1 cellular context compared by ENCODE assay signal in genomic region chr20:63973636-63974401, GRCh38.
TF ChIP-seq lines count a peak whose summit lies in the region.

No MANE protein-coding gene starts in this region.

TF ChIP-seq in HepG2, 621 proteins besides CTCF, POLR2A, EP300 and RAD21 (continued from another document and continues in another):
- TF ChIP-seq ZFP91 (CRISPR knock-in tag; IDR thresholded peaks at IDR 0.05; ENCODE audit: borderline replicate concordance) (peak; percentile 95), ZNF263 (CRISPR knock-in tag; IDR thresholded peaks at IDR 0.05) (peak; percentile 79), DDIT3 (CRISPR knock-in tag; IDR thresholded peaks at IDR 0.05) (0 out of 2 replicates have a peak, but pooled peaks have one; percentile 24), MTA3 (CRISPR knock-in tag; IDR thresholded peaks at IDR 0.05) (no peak), NCOA2 (CRISPR knock-in tag; IDR thresholded peaks at IDR 0.05) (peak; percentile 48), ZBTB40 (IDR thresholded peaks at IDR 0.05) (no peak), ZBTB40 (CRISPR knock-in tag; IDR thresholded peaks at IDR 0.05) (peak; percentile 48), ZNF841 (CRISPR knock-in tag; IDR thresholded peaks at IDR 0.05; ENCODE audit: borderline replicate concordance) (no peak), ARID2 (CRISPR knock-in tag; IDR thresholded peaks at IDR 0.05; ENCODE audit: borderline replicate concordance) (0 out of 2 replicates have a peak, but pooled peaks have one; percentile 20), KMT2A (CRISPR knock-in tag; IDR thresholded peaks at IDR 0.05) (peak; percentile 75), AHDC1 (CRISPR knock-in tag; IDR thresholded peaks at IDR 0.05; ENCODE audit: borderline replicate concordance) (0 out of 2 replicates have a peak, but pooled peaks have one; percentile 19), ZBTB21 (CRISPR knock-in tag; IDR thresholded peaks at IDR 0.05) (no peak), ZNF18 (CRISPR knock-in tag; IDR thresholded peaks at IDR 0.05; ENCODE audit: insufficient replicate concordance) (peak; percentile 93), POGZ (CRISPR knock-in tag; IDR thresholded peaks at IDR 0.05) (peak; percentile 56; the same call in 1 of the 2 replicates), MEF2D (CRISPR knock-in tag; IDR thresholded peaks at IDR 0.05) (peak; percentile 78), PRPF4 (IDR thresholded peaks at IDR 0.05; ENCODE audit: low read depth, low read length, poor library complexity, severe bottlenecking) (peak; percentile 20), KDM2A (CRISPR knock-in tag; IDR thresholded peaks at IDR 0.05; ENCODE audit: borderline replicate concordance, low read depth) (peak; percentile 98), ZNF382 (CRISPR knock-in tag; IDR thresholded peaks at IDR 0.05; ENCODE audit: borderline replicate concordance) (no peak), GMEB1 (CRISPR knock-in tag; IDR thresholded peaks at IDR 0.05; ENCODE audit: borderline replicate concordance) (peak; percentile 73; the same call in 1 of the 2 replicates), BCL3 (CRISPR knock-in tag; IDR thresholded peaks at IDR 0.05) (peak; percentile 65), ZGPAT (CRISPR knock-in tag; IDR thresholded peaks at IDR 0.05) (peak; percentile 95), ZBTB8A (CRISPR knock-in tag; IDR thresholded peaks at IDR 0.05; ENCODE audit: borderline replicate concordance, low read depth) (peak; percentile 99), HNF1B (CRISPR knock-in tag; IDR thresholded peaks at IDR 0.05) (peak; percentile 87)
